19 cellular contexts compared by ENCODE assay signal in the genomic region with DNA sequence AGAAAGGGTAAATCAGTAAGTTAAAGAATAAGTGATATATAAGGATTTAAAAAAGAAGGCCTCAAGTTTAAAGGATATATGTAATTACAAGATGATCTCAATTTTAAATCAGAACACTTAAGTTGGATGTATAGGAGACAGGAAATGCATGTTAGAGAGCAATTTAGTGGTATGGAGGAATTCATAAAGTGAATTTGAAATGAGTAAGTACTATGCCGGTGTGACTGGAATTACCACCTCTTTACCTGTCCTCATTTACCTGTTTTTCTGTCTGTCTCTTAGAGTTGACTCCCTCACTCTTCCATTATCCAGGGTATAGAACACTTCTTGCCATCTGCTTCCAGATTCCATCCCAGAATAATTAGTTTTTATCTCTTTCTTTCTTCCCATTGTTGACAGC.
"Had no signal": no experiment of that assay in that cellular context is flagged by ENCODE, and none has a peak within 500 bp of the region (broad histone marks: within the 10 kb centered on the region; RNA-seq: fewer than 3 reads in every experiment).

No MANE protein-coding gene starts in this region.

- H3K4me1 ChIP-seq: upper lobe of left lung, uterus had no signal

- H3K36me3 Mint-ChIP-seq: natural killer cell treated with Interleukin-12 subunit alpha and Interleukin-12 subunit beta and Interleukin-15 and Interleukin-18, amount 100 ng/mL, for 72 hours had no signal

- ATAC-seq: left colon, right cardiac atrium had no signal

- H3K27ac Mint-ChIP-seq: neural progenitor cell had no signal

- H3K27ac ChIP-seq: hepatocyte, neural progenitor cell, ovary, upper lobe of left lung, uterus had no signal

- H3K9me3 Mint-ChIP-seq: natural killer cell treated with Interleukin-12 subunit alpha and Interleukin-12 subunit beta and Interleukin-15 and Interleukin-18, amount 100 ng/mL, for 72 hours had no signal

- DNase-seq: dermis blood vessel endothelial cell; erythroblast; foreskin melanocyte; head of caudate nucleus; left colon; left ventricle myocardium superior; mesenchymal stem cell; midbrain; nucleus accumbens; ovary; right cardiac atrium; stimulated activated CD4-positive, alpha-beta T cell treated with anti-CD3 and anti-CD28 coated beads, Interleukin-4, amount 100 ng/mL, for 24 hours; stimulated activated naive CD4-positive, alpha-beta T cell; upper lobe of left lung; uterus had no signal

- H3K36me3 ChIP-seq: neural progenitor cell, ovary, upper lobe of left lung, uterus had no signal

- H3K4me3 Mint-ChIP-seq: natural killer cell treated with Interleukin-12 subunit alpha and Interleukin-12 subunit beta and Interleukin-15 and Interleukin-18, amount 100 ng/mL, for 72 hours; neural progenitor cell had no signal

- H3K9me3 ChIP-seq: ovary, upper lobe of left lung, uterus had no signal

- H3K27me3 ChIP-seq: hepatocyte, neural progenitor cell, ovary, upper lobe of left lung, uterus had no signal

- H3K4me3 ChIP-seq: hepatocyte, lung, neural progenitor cell, ovary, upper lobe of left lung, uterus had no signal
